Comparison of ENCODE assay signal across 1 cellular context in genomic region chr6:26045046-26045938, GRCh38.
A peak's percentile ranks its signal among the peaks of the same experiment; 100 is the strongest.
TF ChIP-seq lines count a peak whose summit lies in the region.

No MANE protein-coding gene starts in this region.

TF ChIP-seq in HepG2, 621 proteins besides CTCF, POLR2A, EP300 and RAD21 (continued from another document and continues in another):
- TF ChIP-seq, protein P1, sequence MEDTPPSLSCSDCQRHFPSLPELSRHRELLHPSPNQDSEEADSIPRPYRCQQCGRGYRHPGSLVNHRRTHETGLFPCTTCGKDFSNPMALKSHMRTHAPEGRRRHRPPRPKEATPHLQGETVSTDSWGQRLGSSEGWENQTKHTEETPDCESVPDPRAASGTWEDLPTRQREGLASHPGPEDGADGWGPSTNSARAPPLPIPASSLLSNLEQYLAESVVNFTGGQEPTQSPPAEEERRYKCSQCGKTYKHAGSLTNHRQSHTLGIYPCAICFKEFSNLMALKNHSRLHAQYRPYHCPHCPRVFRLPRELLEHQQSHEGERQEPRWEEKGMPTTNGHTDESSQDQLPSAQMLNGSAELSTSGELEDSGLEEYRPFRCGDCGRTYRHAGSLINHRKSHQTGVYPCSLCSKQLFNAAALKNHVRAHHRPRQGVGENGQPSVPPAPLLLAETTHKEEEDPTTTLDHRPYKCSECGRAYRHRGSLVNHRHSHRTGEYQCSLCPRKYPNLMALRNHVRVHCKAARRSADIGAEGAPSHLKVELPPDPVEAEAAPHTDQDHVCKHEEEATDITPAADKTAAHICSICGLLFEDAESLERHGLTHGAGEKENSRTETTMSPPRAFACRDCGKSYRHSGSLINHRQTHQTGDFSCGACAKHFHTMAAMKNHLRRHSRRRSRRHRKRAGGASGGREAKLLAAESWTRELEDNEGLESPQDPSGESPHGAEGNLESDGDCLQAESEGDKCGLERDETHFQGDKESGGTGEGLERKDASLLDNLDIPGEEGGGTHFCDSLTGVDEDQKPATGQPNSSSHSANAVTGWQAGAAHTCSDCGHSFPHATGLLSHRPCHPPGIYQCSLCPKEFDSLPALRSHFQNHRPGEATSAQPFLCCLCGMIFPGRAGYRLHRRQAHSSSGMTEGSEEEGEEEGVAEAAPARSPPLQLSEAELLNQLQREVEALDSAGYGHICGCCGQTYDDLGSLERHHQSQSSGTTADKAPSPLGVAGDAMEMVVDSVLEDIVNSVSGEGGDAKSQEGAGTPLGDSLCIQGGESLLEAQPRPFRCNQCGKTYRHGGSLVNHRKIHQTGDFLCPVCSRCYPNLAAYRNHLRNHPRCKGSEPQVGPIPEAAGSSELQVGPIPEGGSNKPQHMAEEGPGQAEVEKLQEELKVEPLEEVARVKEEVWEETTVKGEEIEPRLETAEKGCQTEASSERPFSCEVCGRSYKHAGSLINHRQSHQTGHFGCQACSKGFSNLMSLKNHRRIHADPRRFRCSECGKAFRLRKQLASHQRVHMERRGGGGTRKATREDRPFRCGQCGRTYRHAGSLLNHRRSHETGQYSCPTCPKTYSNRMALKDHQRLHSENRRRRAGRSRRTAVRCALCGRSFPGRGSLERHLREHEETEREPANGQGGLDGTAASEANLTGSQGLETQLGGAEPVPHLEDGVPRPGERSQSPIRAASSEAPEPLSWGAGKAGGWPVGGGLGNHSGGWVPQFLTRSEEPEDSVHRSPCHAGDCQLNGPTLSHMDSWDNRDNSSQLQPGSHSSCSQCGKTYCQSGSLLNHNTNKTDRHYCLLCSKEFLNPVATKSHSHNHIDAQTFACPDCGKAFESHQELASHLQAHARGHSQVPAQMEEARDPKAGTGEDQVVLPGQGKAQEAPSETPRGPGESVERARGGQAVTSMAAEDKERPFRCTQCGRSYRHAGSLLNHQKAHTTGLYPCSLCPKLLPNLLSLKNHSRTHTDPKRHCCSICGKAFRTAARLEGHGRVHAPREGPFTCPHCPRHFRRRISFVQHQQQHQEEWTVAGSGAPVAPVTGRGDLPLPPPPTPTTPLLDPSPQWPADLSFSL (CRISPR knock-in tag; IDR thresholded peaks at IDR 0.05), result peak; percentile 79; the same call in 1 of the 2 replicates
- peak; percentile 95 for TF ChIP-seq TAF1 (CRISPR knock-in tag; IDR thresholded peaks at IDR 0.05)
- TF ChIP-seq NR2F1 (CRISPR knock-in tag; IDR thresholded peaks at IDR 0.05), result no peak
- peak; percentile 99 for TF ChIP-seq RBM22 (optimal IDR thresholded peaks at IDR 0.05; ENCODE audit: low read length)
- TF ChIP-seq, protein P2, sequence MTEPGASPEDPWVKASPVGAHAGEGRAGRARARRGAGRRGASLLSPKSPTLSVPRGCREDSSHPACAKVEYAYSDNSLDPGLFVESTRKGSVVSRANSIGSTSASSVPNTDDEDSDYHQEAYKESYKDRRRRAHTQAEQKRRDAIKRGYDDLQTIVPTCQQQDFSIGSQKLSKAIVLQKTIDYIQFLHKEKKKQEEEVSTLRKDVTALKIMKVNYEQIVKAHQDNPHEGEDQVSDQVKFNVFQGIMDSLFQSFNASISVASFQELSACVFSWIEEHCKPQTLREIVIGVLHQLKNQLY (CRISPR knock-in tag; IDR thresholded peaks at IDR 0.05), result 0 out of 2 replicates have a peak, but pooled peaks have one; percentile 38
- peak; percentile 94 for TF ChIP-seq SRY (CRISPR knock-in tag; IDR thresholded peaks at IDR 0.05)
- no peak; the same call in 1 of the 2 replicates for TF ChIP-seq PPARG (CRISPR knock-in tag; conservative IDR thresholded peaks at IDR 0.05)
- TF ChIP-seq ZNF883 (CRISPR knock-in tag; IDR thresholded peaks at IDR 0.05; ENCODE audit: not compliant biosample characterization), result peak; percentile 91
- peak; percentile 95; the same call in 1 of the 2 replicates for TF ChIP-seq ZNF552 (CRISPR knock-in tag; IDR thresholded peaks at IDR 0.05; ENCODE audit: borderline replicate concordance)
- no peak; the same call in 1 of the 2 replicates for TF ChIP-seq TFAP4 (IDR thresholded peaks at IDR 0.05; ENCODE audit: borderline replicate concordance, low read depth)
- TF ChIP-seq XBP1 (CRISPR knock-in tag; IDR thresholded peaks at IDR 0.05), result peak; percentile 64; the same call in 1 of the 2 replicates
- peak; percentile 94 for TF ChIP-seq U2AF1 (optimal IDR thresholded peaks at IDR 0.05; ENCODE audit: low read depth, low read length)
- no peak for TF ChIP-seq ZFP82 (CRISPR knock-in tag; IDR thresholded peaks at IDR 0.05; ENCODE audit: borderline replicate concordance)
- peak; percentile 10; the same call in 1 of the 2 replicates for TF ChIP-seq NCOR1 (IDR thresholded peaks at IDR 0.05; ENCODE audit: borderline replicate concordance, low read length)
- no peak for TF ChIP-seq ZNF761 (CRISPR knock-in tag; conservative IDR thresholded peaks at IDR 0.05)
- TF ChIP-seq RFXAP (CRISPR knock-in tag; IDR thresholded peaks at IDR 0.05; ENCODE audit: borderline replicate concordance), result peak; percentile 92
- TF ChIP-seq ZSCAN9 (CRISPR knock-in tag; IDR thresholded peaks at IDR 0.05; ENCODE audit: borderline replicate concordance), result peak; percentile 67; the same call in 1 of the 2 replicates
- peak; percentile 89 for TF ChIP-seq BRCA1 (CRISPR knock-in tag; IDR thresholded peaks at IDR 0.05)
- TF ChIP-seq, protein P3, sequence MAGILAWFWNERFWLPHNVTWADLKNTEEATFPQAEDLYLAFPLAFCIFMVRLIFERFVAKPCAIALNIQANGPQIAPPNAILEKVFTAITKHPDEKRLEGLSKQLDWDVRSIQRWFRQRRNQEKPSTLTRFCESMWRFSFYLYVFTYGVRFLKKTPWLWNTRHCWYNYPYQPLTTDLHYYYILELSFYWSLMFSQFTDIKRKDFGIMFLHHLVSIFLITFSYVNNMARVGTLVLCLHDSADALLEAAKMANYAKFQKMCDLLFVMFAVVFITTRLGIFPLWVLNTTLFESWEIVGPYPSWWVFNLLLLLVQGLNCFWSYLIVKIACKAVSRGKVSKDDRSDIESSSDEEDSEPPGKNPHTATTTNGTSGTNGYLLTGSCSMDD (CRISPR knock-in tag; IDR thresholded peaks at IDR 0.05), result 0 out of 2 replicates have a peak, but pooled peaks have one; percentile 35
- 0 out of 2 replicates have a peak, but pooled peaks have one; percentile 55 for TF ChIP-seq RFXANK (CRISPR knock-in tag; IDR thresholded peaks at IDR 0.05)
- TF ChIP-seq GATAD2A (CRISPR knock-in tag; IDR thresholded peaks at IDR 0.05), result peak; percentile 30; the same call in 1 of the 2 replicates
- peak; percentile 94; the same call in 1 of the 2 replicates for TF ChIP-seq ZNF766 (CRISPR knock-in tag; IDR thresholded peaks at IDR 0.05; ENCODE audit: borderline replicate concordance)
- TF ChIP-seq ZMAT3 (CRISPR knock-in tag; conservative IDR thresholded peaks at IDR 0.05), result peak; percentile 96
- TF ChIP-seq ZNF576 (CRISPR knock-in tag; IDR thresholded peaks at IDR 0.05), result no peak
- peak; percentile 94 for TF ChIP-seq CBX5 (CRISPR knock-in tag; IDR thresholded peaks at IDR 0.05; ENCODE audit: borderline replicate concordance)
- TF ChIP-seq JUND (CRISPR knock-in tag; IDR thresholded peaks at IDR 0.05), result peak; percentile 77
- peak; percentile 88 for TF ChIP-seq HOXA5 (CRISPR knock-in tag; IDR thresholded peaks at IDR 0.05)
- TF ChIP-seq, protein P4, sequence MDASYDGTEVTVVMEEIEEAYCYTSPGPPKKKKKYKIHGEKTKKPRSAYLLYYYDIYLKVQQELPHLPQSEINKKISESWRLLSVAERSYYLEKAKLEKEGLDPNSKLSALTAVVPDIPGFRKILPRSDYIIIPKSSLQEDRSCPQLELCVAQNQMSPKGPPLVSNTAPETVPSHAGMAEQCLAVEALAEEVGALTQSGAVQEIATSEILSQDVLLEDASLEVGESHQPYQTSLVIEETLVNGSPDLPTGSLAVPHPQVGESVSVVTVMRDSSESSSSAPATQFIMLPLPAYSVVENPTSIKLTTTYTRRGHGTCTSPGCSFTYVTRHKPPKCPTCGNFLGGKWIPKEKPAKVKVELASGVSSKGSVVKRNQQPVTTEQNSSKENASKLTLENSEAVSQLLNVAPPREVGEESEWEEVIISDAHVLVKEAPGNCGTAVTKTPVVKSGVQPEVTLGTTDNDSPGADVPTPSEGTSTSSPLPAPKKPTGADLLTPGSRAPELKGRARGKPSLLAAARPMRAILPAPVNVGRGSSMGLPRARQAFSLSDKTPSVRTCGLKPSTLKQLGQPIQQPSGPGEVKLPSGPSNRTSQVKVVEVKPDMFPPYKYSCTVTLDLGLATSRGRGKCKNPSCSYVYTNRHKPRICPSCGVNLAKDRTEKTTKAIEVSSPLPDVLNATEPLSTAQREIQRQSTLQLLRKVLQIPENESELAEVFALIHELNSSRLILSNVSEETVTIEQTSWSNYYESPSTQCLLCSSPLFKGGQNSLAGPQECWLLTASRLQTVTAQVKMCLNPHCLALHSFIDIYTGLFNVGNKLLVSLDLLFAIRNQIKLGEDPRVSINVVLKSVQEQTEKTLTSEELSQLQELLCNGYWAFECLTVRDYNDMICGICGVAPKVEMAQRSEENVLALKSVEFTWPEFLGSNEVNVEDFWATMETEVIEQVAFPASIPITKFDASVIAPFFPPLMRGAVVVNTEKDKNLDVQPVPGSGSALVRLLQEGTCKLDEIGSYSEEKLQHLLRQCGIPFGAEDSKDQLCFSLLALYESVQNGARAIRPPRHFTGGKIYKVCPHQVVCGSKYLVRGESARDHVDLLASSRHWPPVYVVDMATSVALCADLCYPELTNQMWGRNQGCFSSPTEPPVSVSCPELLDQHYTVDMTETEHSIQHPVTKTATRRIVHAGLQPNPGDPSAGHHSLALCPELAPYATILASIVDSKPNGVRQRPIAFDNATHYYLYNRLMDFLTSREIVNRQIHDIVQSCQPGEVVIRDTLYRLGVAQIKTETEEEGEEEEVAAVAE (CRISPR knock-in tag; IDR thresholded peaks at IDR 0.05; ENCODE audit: borderline replicate concordance), result peak; percentile 85
- TF ChIP-seq, protein P5, sequence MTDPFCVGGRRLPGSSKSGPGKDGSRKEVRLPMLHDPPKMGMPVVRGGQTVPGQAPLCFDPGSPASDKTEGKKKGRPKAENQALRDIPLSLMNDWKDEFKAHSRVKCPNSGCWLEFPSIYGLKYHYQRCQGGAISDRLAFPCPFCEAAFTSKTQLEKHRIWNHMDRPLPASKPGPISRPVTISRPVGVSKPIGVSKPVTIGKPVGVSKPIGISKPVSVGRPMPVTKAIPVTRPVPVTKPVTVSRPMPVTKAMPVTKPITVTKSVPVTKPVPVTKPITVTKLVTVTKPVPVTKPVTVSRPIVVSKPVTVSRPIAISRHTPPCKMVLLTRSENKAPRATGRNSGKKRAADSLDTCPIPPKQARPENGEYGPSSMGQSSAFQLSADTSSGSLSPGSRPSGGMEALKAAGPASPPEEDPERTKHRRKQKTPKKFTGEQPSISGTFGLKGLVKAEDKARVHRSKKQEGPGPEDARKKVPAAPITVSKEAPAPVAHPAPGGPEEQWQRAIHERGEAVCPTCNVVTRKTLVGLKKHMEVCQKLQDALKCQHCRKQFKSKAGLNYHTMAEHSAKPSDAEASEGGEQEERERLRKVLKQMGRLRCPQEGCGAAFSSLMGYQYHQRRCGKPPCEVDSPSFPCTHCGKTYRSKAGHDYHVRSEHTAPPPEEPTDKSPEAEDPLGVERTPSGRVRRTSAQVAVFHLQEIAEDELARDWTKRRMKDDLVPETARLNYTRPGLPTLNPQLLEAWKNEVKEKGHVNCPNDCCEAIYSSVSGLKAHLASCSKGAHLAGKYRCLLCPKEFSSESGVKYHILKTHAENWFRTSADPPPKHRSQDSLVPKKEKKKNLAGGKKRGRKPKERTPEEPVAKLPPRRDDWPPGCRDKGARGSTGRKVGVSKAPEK (CRISPR knock-in tag; IDR thresholded peaks at IDR 0.05; ENCODE audit: borderline replicate concordance), result peak; percentile 47; the same call in 1 of the 2 replicates
- TF ChIP-seq ZNF629 (CRISPR knock-in tag; conservative IDR thresholded peaks at IDR 0.05), result peak; percentile 55; the same call in 1 of the 2 replicates
- TF ChIP-seq ZNF282 (IDR thresholded peaks at IDR 0.05; ENCODE audit: partially characterized antibody), result no peak
- no peak for TF ChIP-seq ZNF674 (CRISPR knock-in tag; IDR thresholded peaks at IDR 0.05; ENCODE audit: low read depth)
- peak; percentile 82 for TF ChIP-seq ZBTB34 (CRISPR knock-in tag; IDR thresholded peaks at IDR 0.05)
- 0 out of 2 replicates have a peak, but pooled peaks have one; percentile 23 for TF ChIP-seq PRDM10 (CRISPR knock-in tag; IDR thresholded peaks at IDR 0.05; ENCODE audit: low read depth)
- 0 out of 2 replicates have a peak, but pooled peaks have one; percentile 73 for TF ChIP-seq ZNF260 (CRISPR knock-in tag; IDR thresholded peaks at IDR 0.05; ENCODE audit: borderline replicate concordance, low read depth)
- TF ChIP-seq STAT5B (CRISPR knock-in tag; IDR thresholded peaks at IDR 0.05), result peak; percentile 83
